ENCODE assay signal across 13 cellular contexts in the genomic region with DNA sequence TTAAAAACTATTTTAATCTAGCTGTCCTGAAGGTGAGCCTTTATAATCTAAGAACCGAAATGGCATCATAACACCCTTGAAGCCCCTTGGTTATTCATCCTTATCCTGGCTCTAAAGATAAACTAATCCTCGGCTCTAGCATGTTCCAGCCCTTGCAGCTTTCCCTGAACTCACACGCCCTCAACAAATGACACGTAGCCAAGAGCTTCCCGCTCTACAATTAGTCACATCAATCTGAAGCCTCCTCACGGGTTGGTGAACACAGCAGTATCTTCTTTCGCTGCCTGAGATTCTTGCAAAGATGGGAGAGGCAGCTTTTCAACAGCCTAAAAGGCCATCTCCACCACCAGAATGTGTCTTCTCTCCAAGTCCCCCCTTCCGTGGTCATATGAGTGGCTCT.
"Had no signal": no experiment of that assay in that cellular context is flagged by ENCODE, and none has a peak within 500 bp of the region (broad histone marks: within the 10 kb centered on the region; RNA-seq: fewer than 3 reads in every experiment).

No MANE protein-coding gene starts in this region.

- H3K4me1 ChIP-seq: gastrocnemius medialis, heart right ventricle, left lung had no signal

- H3K4me3 ChIP-seq: gastrocnemius medialis, heart right ventricle, left lung, tibial nerve had no signal

- ATAC-seq: effector memory CD8-positive, alpha-beta T cell; gastrocnemius medialis; heart right ventricle; left lung had no signal

- DNase-seq: activated CD4-positive, CD25-positive, alpha-beta regulatory T cell treated with anti-CD3 and anti-CD28 coated beads, Interleukin-2, amount 50 U/mL, for 72 hours; activated naive CD4-positive, alpha-beta T cell; activated naive CD8-positive, alpha-beta T cell treated with anti-CD3 and anti-CD28 coated beads, Interleukin-2, amount 10 ng/mL, durations not matched to agents 7 days and 5 days; effector memory CD8-positive, alpha-beta T cell; gastrocnemius medialis; heart right ventricle; left lung; mammary epithelial cell; naive B cell; posterior cingulate gyrus; stimulated activated CD4-positive, alpha-beta T cell treated with anti-CD3 and anti-CD28 coated beads, Interleukin-4, amount 100 ng/mL, for 24 hours; stimulated activated naive CD4-positive, alpha-beta T cell had no signal

- H3K9me3 ChIP-seq: gastrocnemius medialis, heart right ventricle, left lung, tibial nerve had no signal

- H3K27ac ChIP-seq: gastrocnemius medialis, heart right ventricle, left lung, tibial nerve had no signal

- H3K36me3 ChIP-seq: gastrocnemius medialis, heart right ventricle, left lung, tibial nerve had no signal
